22 cellular contexts compared by ENCODE assay signal in genomic region chr9:137613738-137614523, GRCh38. TPM values are rescaled to one million over a fixed set of nuclear protein-coding genes. Genes with fewer than 3 reads are reported as not detected.
DNase-seq lines count a peak whose midpoint lies in the region; ATAC-seq, FAIRE-seq and TF ChIP-seq lines count a peak whose summit lies in the region.
"Had no signal": no experiment of that assay in that cellular context is flagged by ENCODE, and none has a peak within 500 bp of the region (broad histone marks: within the 10 kb centered on the region; RNA-seq: fewer than 3 reads in every experiment).

No MANE protein-coding gene starts in this region.

- ATAC-seq in WTC11 (no peak), GM21723 (IDR thresholded peaks at IDR 0.05; ENCODE audit: unreplicated experiment) (no peak)
- ATAC-seq: activated T-cell treated with anti-CD3 and anti-CD28 coated beads, Interleukin-2, amount 50 U/mL, for 72 hours; left lung had no signal

- H3K4me2 ChIP-seq in keratinocyte (ENCODE audit: control insufficient read depth, extremely low read depth, insufficient read depth, low read depth, low read length) = peak overlapping the region; percentile 99

- H3K4me1 ChIP-seq in HEK293 (ENCODE audit: control insufficient read depth, insufficient read depth, low read length) = peaks cover 6% of the 10 kb centered on the region; the same call in 1 of the 2 replicates
- H3K4me1 ChIP-seq in keratinocyte (ENCODE audit: control insufficient read depth, extremely low read depth, insufficient read depth, low read length) = peaks cover 44% of the 10 kb centered on the region
- peaks cover 62 to 85% (median 78%) of the 10 kb centered on the region in 4 donors for H3K4me1 ChIP-seq in stomach

- H3K9me1 ChIP-seq in keratinocyte (ENCODE audit: control insufficient read depth, extremely low read depth, insufficient read depth, low read length) = no peaks in the 10 kb centered on the region

- H3K4me3 ChIP-seq in HEK293 (ENCODE audit: low read depth, low read length) (no peak overlapping the region), keratinocyte (ENCODE audit: control insufficient read depth in 2 of 3, extremely low read depth in 1 of 3, insufficient read depth in 2 of 3, low read depth in 1 of 3, low read length in 3 of 3) (no peak overlapping the region), stomach (no peak overlapping the region)
- H3K4me3 ChIP-seq: left lung had no signal

- FAIRE-seq in keratinocyte (lab: Jason Lieb, UNC) = no peak
- FAIRE-seq: bronchial epithelial cell, TTC549 had no signal

- peaks cover 20% of the 10 kb centered on the region for H3K4me1 Mint-ChIP-seq in WTC11
- H3K4me1 Mint-ChIP-seq in activated CD4-positive, alpha-beta memory T cell treated with anti-CD3 and anti-CD28 coated beads for 36 hours (ENCODE audit: low read depth) = peaks cover 29% of the 10 kb centered on the region

- H3K27ac Mint-ChIP-seq in WTC11 = no peak overlapping the region
- no peak overlapping the region for H3K27ac Mint-ChIP-seq in activated CD4-positive, alpha-beta memory T cell treated with anti-CD3 and anti-CD28 coated beads for 36 hours
- H3K27ac Mint-ChIP-seq: activated CD4-positive, alpha-beta memory T cell treated with anti-CD3 and anti-CD28 coated beads, Interleukin-2, amount 10 ng/mL, durations not matched to agents 7 days and 5 days; activated naive CD8-positive, alpha-beta T cell treated with anti-CD3 and anti-CD28 coated beads for 36 hours; activated T-cell treated with anti-CD3 and anti-CD28 coated beads, Interleukin-2, amount 50 U/mL, for 72 hours; naive B cell had no signal

- TF ChIP-seq EP300 in stomach (IDR thresholded peaks at IDR 0.05) = no peak

- H3K36me3 ChIP-seq in HEK293 (ENCODE audit: control insufficient read depth in 2 of 2, insufficient read depth in 1 of 2, low read length in 2 of 2) (peaks cover 0 to 38% of the 10 kb centered on the region in 2 experiments; a peak in 1 of 3 replicates), keratinocyte (ENCODE audit: control insufficient read depth in 2 of 2, extremely low read depth in 1 of 2, insufficient read depth in 2 of 2, low read length in 2 of 2) (peaks cover 12 to 27% of the 10 kb centered on the region in 2 experiments), stomach (peaks cover 24 to 38% (median 34%) of the 10 kb centered on the region in 4 donors)

- H3K27me3 Mint-ChIP-seq in WTC11 (ENCODE audit: low read depth) = no peaks in the 10 kb centered on the region
- no peaks in the 10 kb centered on the region for H3K27me3 Mint-ChIP-seq in activated CD4-positive, alpha-beta memory T cell treated with anti-CD3 and anti-CD28 coated beads for 36 hours
- H3K27me3 Mint-ChIP-seq: activated CD4-positive, alpha-beta memory T cell treated with anti-CD3 and anti-CD28 coated beads, Interleukin-2, amount 10 ng/mL, durations not matched to agents 7 days and 5 days; activated naive CD8-positive, alpha-beta T cell treated with anti-CD3 and anti-CD28 coated beads for 36 hours; naive B cell had no signal

- CTCF ChIA-PET in HEK293 (lab: Yijun Ruan, JAX) = interaction anchor here (0.8 to 3.0 kb wide), 2 partner anchors 32 to 86 kb away, joined by 3 to 16 read pairs; no protein-coding TSS in a partner anchor
- CTCF ChIA-PET in WTC11 (lab: Charles Lee) = interaction anchor here (2.1 kb wide), 1 partner anchor 32 kb away, joined by 8 read pairs; no protein-coding TSS in a partner anchor
- CTCF ChIA-PET in activated CD4-positive, alpha-beta memory T cell treated with anti-CD3 and anti-CD28 coated beads for 36 hours (lab: Charles Lee) = no interaction called here

- H3K9me3 Mint-ChIP-seq in WTC11 = no peaks in the 10 kb centered on the region
- H3K9me3 Mint-ChIP-seq in activated CD4-positive, alpha-beta memory T cell treated with anti-CD3 and anti-CD28 coated beads for 36 hours = no peaks in the 10 kb centered on the region
- H3K9me3 Mint-ChIP-seq: activated CD4-positive, alpha-beta memory T cell treated with anti-CD3 and anti-CD28 coated beads, Interleukin-2, amount 10 ng/mL, durations not matched to agents 7 days and 5 days; activated naive CD8-positive, alpha-beta T cell treated with anti-CD3 and anti-CD28 coated beads for 36 hours; activated T-cell treated with anti-CD3 and anti-CD28 coated beads, Interleukin-2, amount 50 U/mL, for 72 hours had no signal

- intact Hi-C loops in stomach (cut with DNase I; ENCODE audit: low total_unique reads) = no loop called here
- intact Hi-C loops in activated CD4-positive, alpha-beta memory T cell treated with anti-CD3 and anti-CD28 coated beads for 36 hours (cut with micrococcal nuclease) = no loop called here

- H3K27ac ChIP-seq in HEK293 (ENCODE audit: extremely low read depth, low read depth, low read length) = 0 out of 2 replicates have a peak overlapping the region, but pooled peaks have one; percentile 6
- H3K27ac ChIP-seq in keratinocyte (ENCODE audit: control insufficient read depth, insufficient read depth, low read length) = peak overlapping the region; percentile 100
- H3K27ac ChIP-seq in stomach = peak overlapping the region; percentile 88 to 97 (median 93)

- peaks cover 11% of the 10 kb centered on the region for H3K36me3 Mint-ChIP-seq in WTC11
- peaks cover 6% of the 10 kb centered on the region for H3K36me3 Mint-ChIP-seq in activated CD4-positive, alpha-beta memory T cell treated with anti-CD3 and anti-CD28 coated beads for 36 hours
- H3K36me3 Mint-ChIP-seq: naive B cell had no signal

- dilution Hi-C loops in keratinocyte (cut with MboI; ENCODE audit: extremely low pct_ligation_motif_present, low sequenced_read_pairs) = no loop called here

- 78 to 89% (median 87%) methylated on average over 9 to 27 of the region's 27 CpGs for WGBS in stomach, 5 donors

- H3K79me2 ChIP-seq in keratinocyte (ENCODE audit: control insufficient read depth, insufficient read depth, low read length) = peaks cover 64% of the 10 kb centered on the region

- H2AFZ ChIP-seq in keratinocyte (ENCODE audit: control insufficient read depth, low read length) = no peak overlapping the region

- no peaks in the 10 kb centered on the region for H3K9me3 ChIP-seq in HEK293 (ENCODE audit: control insufficient read depth, insufficient read depth, low read depth, low read length)
- no peaks in the 10 kb centered on the region for H3K9me3 ChIP-seq in keratinocyte (ENCODE audit: control insufficient read depth, low read depth, low read length)
- no peaks in the 10 kb centered on the region for H3K9me3 ChIP-seq in stomach
- H3K9me3 ChIP-seq: left lung had no signal

- no peak overlapping the region for H3K4me3 Mint-ChIP-seq in WTC11
- H3K4me3 Mint-ChIP-seq in activated CD4-positive, alpha-beta memory T cell treated with anti-CD3 and anti-CD28 coated beads for 36 hours = no peak overlapping the region
- H3K4me3 Mint-ChIP-seq: activated CD4-positive, alpha-beta memory T cell treated with anti-CD3 and anti-CD28 coated beads, Interleukin-2, amount 10 ng/mL, durations not matched to agents 7 days and 5 days; activated naive CD8-positive, alpha-beta T cell treated with anti-CD3 and anti-CD28 coated beads for 36 hours; activated T-cell treated with anti-CD3 and anti-CD28 coated beads, Interleukin-2, amount 50 U/mL, for 72 hours had no signal

- POLR2A ChIA-PET in HEK293 (lab: Yijun Ruan, JAX) (interaction anchor here (0.7 to 1.0 kb wide), 3 partner anchors 9 to 22 kb away, joined by 3 to 5 read pairs (median 4); partner anchors contain the start of gene ARRDC1), WTC11 (lab: Charles Lee) (interaction anchor here (1.0 kb wide), 1 partner anchor 34 kb away, joined by 3 read pairs; no protein-coding TSS in a partner anchor)
- POLR2A ChIA-PET in activated CD4-positive, alpha-beta memory T cell treated with anti-CD3 and anti-CD28 coated beads for 36 hours (lab: Charles Lee) = no interaction called here

- DNase-seq in WTC11 (ENCODE audit: low spot score) = no peak
- DNase-seq in keratinocyte (ENCODE audit: low read depth, low spot score) = no peak
- DNase-seq in stomach = no peak
- no peak for DNase-seq in H4 (ENCODE audit: low spot score)
- DNase-seq in activated naive CD4-positive, alpha-beta T cell treated with Interleukin-2 at 50 U/mL for 16 hours = no peak
- DNase-seq in activated CD4-positive, alpha-beta memory T cell treated with anti-CD3 and anti-CD28 coated beads for 36 hours = no peak
- DNase-seq: activated CD4-positive, alpha-beta memory T cell treated with anti-CD3 and anti-CD28 coated beads, Interleukin-2, amount 10 ng/mL, durations not matched to agents 7 days and 5 days; activated naive CD8-positive, alpha-beta T cell treated with anti-CD3 and anti-CD28 coated beads for 36 hours; activated T-cell treated with anti-CD3 and anti-CD28 coated beads, Interleukin-2, amount 50 U/mL, for 72 hours; AML-193; COR-L47; erythroblast; naive B cell; NCI-H526 treated with DMSO at 0.1 percent for 48 hours; OCI-M1; stimulated activated CD4-positive, alpha-beta T cell treated with anti-CD3 and anti-CD28 coated beads, Interleukin-4, amount 100 ng/mL, for 1 hour; substantia nigra had no signal

- no peak for TF ChIP-seq POLR2A in stomach (IDR thresholded peaks at IDR 0.05)

- H4K20me1 ChIP-seq in keratinocyte (ENCODE audit: control insufficient read depth, extremely low read depth, insufficient read depth, low read length) = no peaks in the 10 kb centered on the region

- H3K9ac ChIP-seq in keratinocyte (ENCODE audit: control insufficient read depth, extremely low read depth, insufficient read depth, low read length) = no peak overlapping the region

- H3K27me3 ChIP-seq in keratinocyte (ENCODE audit: control insufficient read depth, extremely low read depth, insufficient read depth, low read length) (no peaks in the 10 kb centered on the region), stomach (no peaks in the 10 kb centered on the region)
- H3K27me3 ChIP-seq: left lung had no signal

- no peak for TF ChIP-seq CTCF in HEK293 (tag by site-specific recombination; IDR thresholded peaks at IDR 0.05)
- no peak for TF ChIP-seq CTCF in WTC11 (IDR thresholded peaks at IDR 0.05)
- no peak for TF ChIP-seq CTCF in keratinocyte (optimal IDR thresholded peaks at IDR 0.05 in 1 of 3, IDR thresholded peaks at IDR 0.05 in 1 of 3, conservative IDR thresholded peaks at IDR 0.05 in 1 of 3; ENCODE audit: extremely low read depth in 1 of 3, insufficient read depth in 2 of 3, low read length in 3 of 3)
- no peak for TF ChIP-seq CTCF in stomach (IDR thresholded peaks at IDR 0.05)

RNA-seq across cellular contexts. Expression of gene EHMT1, which starts 4.9 kb away (rescaled TPM):
- 152 to 170 TPM (median 154 TPM) in 3 replicates for total RNA-seq in WTC11 (2021)
- polyA plus RNA-seq in keratinocyte = 25.4 to 34.0 TPM (median 25.9 TPM) in 3 replicates
- polyA plus RNA-seq in keratinocyte (2011; ENCODE audit: low read depth) = 51.6 TPM
- 16.1 and 29.6 TPM in 2 replicates for polyA plus RNA-seq in keratinocyte (2011; cell fraction: cytosol; rRNA removed)
- 50.8 and 71.4 TPM in 2 replicates for polyA plus RNA-seq in keratinocyte (2011; cell fraction: nucleus; rRNA removed)
- 21.1 and 37.2 TPM in 2 replicates for polyA plus RNA-seq in keratinocyte (2012; ENCODE audit: low replicate concordance)
- 42.0 to 105 TPM (median 52.4 TPM) in 3 replicates for polyA minus RNA-seq in keratinocyte
- polyA minus RNA-seq in keratinocyte (2011; cell fraction: cytosol; rRNA and poly(A)+ RNA removed) = 43.7 TPM
- 61.2 and 82.5 TPM in 2 replicates for polyA minus RNA-seq in keratinocyte (2011; cell fraction: nucleus; rRNA and poly(A)+ RNA removed)
- 100 to 1,000 TPM in 3 of 5 donors, 10 to 100 TPM in 2; 77.3 to 419 (median 104) TPM for total RNA-seq in stomach
- 10 to 100 TPM; 23.9 to 34.7 (median 24.9) TPM for polyA plus RNA-seq in stomach
- total RNA-seq in H4 (2014; rRNA removed; shearing (Covaris generic)) = 18.6 and 19.5 TPM in 2 replicates
- 10 to 100 TPM; 66.0 to 70.8 TPM for total RNA-seq in activated CD4-positive, alpha-beta memory T cell treated with anti-CD3 and anti-CD28 coated beads for 36 hours

RNA-seq across cellular contexts. Expression of gene ARRDC1, which starts 8.4 kb away (rescaled TPM):
- 41.2 to 48.3 TPM (median 41.3 TPM) in 3 replicates for total RNA-seq in WTC11 (2021)
- polyA plus RNA-seq in keratinocyte = 94.7 to 163 TPM (median 102 TPM) in 3 replicates
- 109 TPM for polyA plus RNA-seq in keratinocyte (2011; ENCODE audit: low read depth)
- polyA plus RNA-seq in keratinocyte (2011; cell fraction: cytosol; rRNA removed) = 66.6 and 112 TPM in 2 replicates
- polyA plus RNA-seq in keratinocyte (2011; cell fraction: nucleus; rRNA removed) = 352 and 475 TPM in 2 replicates
- polyA plus RNA-seq in keratinocyte (2012; ENCODE audit: low replicate concordance) = 76.1 and 101 TPM in 2 replicates
- 102 to 286 TPM (median 125 TPM) in 3 replicates for polyA minus RNA-seq in keratinocyte
- polyA minus RNA-seq in keratinocyte (2011; cell fraction: cytosol; rRNA and poly(A)+ RNA removed) = 104 TPM
- 120 and 135 TPM in 2 replicates for polyA minus RNA-seq in keratinocyte (2011; cell fraction: nucleus; rRNA and poly(A)+ RNA removed)
- 100 to 1,000 TPM in 4 of 5 donors, 10 to 100 TPM in 1; 31.8 to 185 (median 148) TPM for total RNA-seq in stomach
- 100 to 1,000 TPM in 2 of 3 donors, 10 to 100 TPM in 1; 93.5 to 134 (median 128) TPM for polyA plus RNA-seq in stomach
- 11.6 and 26.5 TPM in 2 replicates for total RNA-seq in H4 (2014; rRNA removed; shearing (Covaris generic))
- total RNA-seq in activated CD4-positive, alpha-beta memory T cell treated with anti-CD3 and anti-CD28 coated beads for 36 hours = 10 to 100 TPM; 38.2 to 40.5 TPM

RNA-seq across cellular contexts. Expression of gene ZMYND19, which starts 23.6 kb away (rescaled TPM):
- 61.9 to 77.9 TPM (median 63.8 TPM) in 3 replicates for total RNA-seq in WTC11 (2021)
- 25.8 to 28.1 TPM (median 27.8 TPM) in 3 replicates for polyA plus RNA-seq in keratinocyte
- 19.0 TPM for polyA plus RNA-seq in keratinocyte (2011; ENCODE audit: low read depth)
- polyA plus RNA-seq in keratinocyte (2011; cell fraction: cytosol; rRNA removed) = 13.6 and 24.5 TPM in 2 replicates
- polyA plus RNA-seq in keratinocyte (2011; cell fraction: nucleus; rRNA removed) = 27.6 and 29.4 TPM in 2 replicates
- 27.3 and 30.2 TPM in 2 replicates for polyA plus RNA-seq in keratinocyte (2012; ENCODE audit: low replicate concordance)
- polyA minus RNA-seq in keratinocyte = 9.5 to 21.9 TPM (median 11.2 TPM) in 3 replicates
- 17.8 TPM for polyA minus RNA-seq in keratinocyte (2011; cell fraction: cytosol; rRNA and poly(A)+ RNA removed)
- 7.1 and 7.8 TPM in 2 replicates for polyA minus RNA-seq in keratinocyte (2011; cell fraction: nucleus; rRNA and poly(A)+ RNA removed)
- total RNA-seq in stomach = 10 to 100 TPM in 4 of 5 donors, 1 to 10 TPM in 1; 9.4 to 40.6 (median 31.9) TPM
- polyA plus RNA-seq in stomach = 10 to 100 TPM; 17.0 to 30.0 (median 21.1) TPM
- total RNA-seq in H4 (2014; rRNA removed; shearing (Covaris generic)) = 21.3 and 26.8 TPM in 2 replicates
- 10 to 100 TPM; 39.7 to 42.6 TPM for total RNA-seq in activated CD4-positive, alpha-beta memory T cell treated with anti-CD3 and anti-CD28 coated beads for 36 hours

RNA-seq across cellular contexts. Expression of gene DPH7, which starts 35.2 kb away (rescaled TPM):
- total RNA-seq in WTC11 (2021) = 40.3 to 43.9 TPM (median 40.5 TPM) in 3 replicates
- polyA plus RNA-seq in keratinocyte = 25.3 to 32.4 TPM (median 26.2 TPM) in 3 replicates
- polyA plus RNA-seq in keratinocyte (2011; ENCODE audit: low read depth) = 20.2 TPM
- polyA plus RNA-seq in keratinocyte (2011; cell fraction: cytosol; rRNA removed) = 16.1 and 19.9 TPM in 2 replicates
- polyA plus RNA-seq in keratinocyte (2011; cell fraction: nucleus; rRNA removed) = 68.3 and 79.1 TPM in 2 replicates
- 16.9 and 26.9 TPM in 2 replicates for polyA plus RNA-seq in keratinocyte (2012; ENCODE audit: low replicate concordance)
- 17.8 to 19.1 TPM (median 19.0 TPM) in 3 replicates for polyA minus RNA-seq in keratinocyte
- polyA minus RNA-seq in keratinocyte (2011; cell fraction: cytosol; rRNA and poly(A)+ RNA removed) = 13.0 TPM
- 15.3 and 20.4 TPM in 2 replicates for polyA minus RNA-seq in keratinocyte (2011; cell fraction: nucleus; rRNA and poly(A)+ RNA removed)
- 100 to 1,000 TPM in 1 of 5 donors, 10 to 100 TPM in 4; 14.3 to 134 (median 25.5) TPM for total RNA-seq in stomach
- polyA plus RNA-seq in stomach = 10 to 100 TPM; 14.9 to 39.6 (median 20.0) TPM
- total RNA-seq in H4 (2014; rRNA removed; shearing (Covaris generic)) = 15.3 and 16.1 TPM in 2 replicates
- 10 to 100 TPM; 26.6 to 30.3 TPM for total RNA-seq in activated CD4-positive, alpha-beta memory T cell treated with anti-CD3 and anti-CD28 coated beads for 36 hours

Comparison
In these comparisons a context has a peak if more than half of its experiments do, and no peak if none do; other contexts are left out.
1. H3K27ac ChIP-seq: peak in every context shown above with its lines; median percentile 100 in keratinocyte; 93 in stomach; 6 in HEK293.